In genomic region chr20:40758790-40759189, GRCh38 we compare ENCODE assay signal across 33 cellular contexts.
"Had no signal": no experiment of that assay in that cellular context is flagged by ENCODE, and none has a peak within 500 bp of the region (broad histone marks: within the 10 kb centered on the region; RNA-seq: fewer than 3 reads in every experiment).

No MANE protein-coding gene starts in this region.

- DNase-seq: activated CD4-positive, alpha-beta memory T cell treated with anti-CD3 and anti-CD28 coated beads, Interleukin-2, amount 10 ng/mL, durations not matched to agents 7 days and 5 days; activated CD4-positive, alpha-beta T cell treated with anti-CD3 and anti-CD28 coated beads for 1 hour; activated CD4-positive, alpha-beta T cell treated with anti-CD3 and anti-CD28 coated beads for 4 hours; activated CD4-positive, alpha-beta T cell treated with anti-CD3 and anti-CD28 coated beads, Interleukin-2, amount 10 ng/mL, durations not matched to agents 7 days and 5 days; activated CD4-positive, alpha-beta T cell treated with anti-CD3 and anti-CD28 coated beads, Interleukin-2, amount 50 U/mL, for 4 hours; activated CD8-positive, alpha-beta memory T cell treated with anti-CD3 and anti-CD28 coated beads, Interleukin-2, amount 50 U/mL, for 48 hours; activated effector memory CD4-positive, alpha-beta T cell treated with Interleukin-2 at 50 U/mL for 16 hours; activated naive CD4-positive, alpha-beta T cell treated with anti-CD3 and anti-CD28 coated beads for 36 hours; activated naive CD8-positive, alpha-beta T cell treated with anti-CD3 and anti-CD28 coated beads for 36 hours; activated T-cell treated with anti-CD3 and anti-CD28 coated beads for 4 hours; activated T-cell treated with anti-CD3 and anti-CD28 coated beads, Interleukin-2, amount 50 U/mL, for 24 hours; activated T-cell treated with anti-CD3 and anti-CD28 coated beads, Interleukin-2, amount 50 U/mL, for 72 hours; amniotic stem cell; anterior cingulate cortex; brain microvascular endothelial cell; dorsolateral prefrontal cortex; effector CD4-positive, alpha-beta T cell; foreskin fibroblast; head of caudate nucleus; SW 1271; T-cell; T1000 had no signal

- H3K36me3 Mint-ChIP-seq: activated naive CD4-positive, alpha-beta T cell treated with anti-CD3 and anti-CD28 coated beads, Interleukin-2, amount 50 U/mL, for 24 hours; activated naive CD8-positive, alpha-beta T cell treated with anti-CD3 and anti-CD28 coated beads for 36 hours; T-cell had no signal

- H3K27me3 ChIP-seq: brain microvascular endothelial cell had no signal

- H3K9me3 Mint-ChIP-seq: activated CD4-positive, alpha-beta memory T cell treated with anti-CD3 and anti-CD28 coated beads, Interleukin-2, amount 10 ng/mL, durations not matched to agents 7 days and 5 days; activated CD4-positive, alpha-beta T cell treated with anti-CD3 and anti-CD28 coated beads, Interleukin-2, amount 10 ng/mL, durations not matched to agents 7 days and 5 days; activated naive CD4-positive, alpha-beta T cell treated with anti-CD3 and anti-CD28 coated beads for 36 hours; activated naive CD4-positive, alpha-beta T cell treated with anti-CD3 and anti-CD28 coated beads, Interleukin-2, amount 50 U/mL, for 24 hours; activated naive CD8-positive, alpha-beta T cell treated with anti-CD3 and anti-CD28 coated beads for 36 hours; activated T-cell treated with anti-CD3 and anti-CD28 coated beads, Interleukin-2, amount 50 U/mL, for 24 hours; activated T-cell treated with anti-CD3 and anti-CD28 coated beads, Interleukin-2, amount 50 U/mL, for 72 hours; central memory CD8-positive, alpha-beta T cell; dendritic cell treated with granulocyte-macrophage colony-stimulating factor and Interleukin-4, amounts not matched to agents 40 ng/mL and 50 ng/mL, for 4 days; T-cell; T-helper 1 cell treated with Interleukin-12 subunit alpha and Interleukin-12 subunit beta and Interleukin-4 antibody, amounts not matched to agents 30 μg/mL and 1 μg/mL, for 36 hours; T-helper 2 cell treated with Interferon-gamma antibody and Interleukin-4, amounts not matched to agents 5 μg/mL and 100 μg/mL, for 36 hours had no signal

- H3K27ac ChIP-seq: brain microvascular endothelial cell, coronary artery, dorsolateral prefrontal cortex had no signal

- H3K4me3 ChIP-seq: coronary artery, dorsolateral prefrontal cortex had no signal

- ATAC-seq: activated T-cell treated with anti-CD3 and anti-CD28 coated beads, Interleukin-2, amount 50 U/mL, for 72 hours; esophagus mucosa; T-cell had no signal

- H3K36me3 ChIP-seq: brain microvascular endothelial cell had no signal

- H3K4me3 Mint-ChIP-seq: activated CD4-positive, alpha-beta memory T cell treated with anti-CD3 and anti-CD28 coated beads, Interleukin-2, amount 10 ng/mL, durations not matched to agents 7 days and 5 days; activated CD4-positive, alpha-beta T cell treated with anti-CD3 and anti-CD28 coated beads, Interleukin-2, amount 10 ng/mL, durations not matched to agents 7 days and 5 days; activated naive CD4-positive, alpha-beta T cell treated with anti-CD3 and anti-CD28 coated beads for 36 hours; activated naive CD4-positive, alpha-beta T cell treated with anti-CD3 and anti-CD28 coated beads, Interleukin-2, amount 50 U/mL, for 24 hours; activated naive CD8-positive, alpha-beta T cell treated with anti-CD3 and anti-CD28 coated beads for 36 hours; activated T-cell treated with anti-CD3 and anti-CD28 coated beads, Interleukin-2, amount 50 U/mL, for 24 hours; dendritic cell treated with granulocyte-macrophage colony-stimulating factor and Interleukin-4, amounts not matched to agents 40 ng/mL and 50 ng/mL, for 4 days; T-cell; T-helper 1 cell treated with Interleukin-12 subunit alpha and Interleukin-12 subunit beta and Interleukin-4 antibody, amounts not matched to agents 30 μg/mL and 1 μg/mL, for 36 hours had no signal

- H3K27me3 Mint-ChIP-seq: activated CD4-positive, alpha-beta memory T cell treated with anti-CD3 and anti-CD28 coated beads, Interleukin-2, amount 10 ng/mL, durations not matched to agents 7 days and 5 days; activated naive CD4-positive, alpha-beta T cell treated with anti-CD3 and anti-CD28 coated beads, Interleukin-2, amount 50 U/mL, for 24 hours; activated naive CD8-positive, alpha-beta T cell treated with anti-CD3 and anti-CD28 coated beads for 36 hours; activated T-cell treated with anti-CD3 and anti-CD28 coated beads, Interleukin-2, amount 50 U/mL, for 24 hours; central memory CD8-positive, alpha-beta T cell; dendritic cell treated with granulocyte-macrophage colony-stimulating factor and Interleukin-4, amounts not matched to agents 40 ng/mL and 50 ng/mL, for 4 days; T-cell had no signal

- FAIRE-seq: astrocyte, bronchial epithelial cell, endometrium, frontal cortex had no signal

- H3K27ac Mint-ChIP-seq: activated CD4-positive, alpha-beta memory T cell treated with anti-CD3 and anti-CD28 coated beads, Interleukin-2, amount 10 ng/mL, durations not matched to agents 7 days and 5 days; activated CD4-positive, alpha-beta T cell treated with anti-CD3 and anti-CD28 coated beads, Interleukin-2, amount 10 ng/mL, durations not matched to agents 7 days and 5 days; activated naive CD4-positive, alpha-beta T cell treated with anti-CD3 and anti-CD28 coated beads for 36 hours; activated naive CD4-positive, alpha-beta T cell treated with anti-CD3 and anti-CD28 coated beads, Interleukin-2, amount 50 U/mL, for 24 hours; activated naive CD8-positive, alpha-beta T cell treated with anti-CD3 and anti-CD28 coated beads for 36 hours; activated T-cell treated with anti-CD3 and anti-CD28 coated beads, Interleukin-2, amount 50 U/mL, for 24 hours; activated T-cell treated with anti-CD3 and anti-CD28 coated beads, Interleukin-2, amount 50 U/mL, for 72 hours; dendritic cell treated with granulocyte-macrophage colony-stimulating factor and Interleukin-4, amounts not matched to agents 40 ng/mL and 50 ng/mL, for 4 days; T-helper 1 cell treated with Interleukin-12 subunit alpha and Interleukin-12 subunit beta and Interleukin-4 antibody, amounts not matched to agents 30 μg/mL and 1 μg/mL, for 36 hours; T-helper 2 cell treated with Interferon-gamma antibody and Interleukin-4, amounts not matched to agents 5 μg/mL and 100 μg/mL, for 36 hours had no signal
